1 cellular context compared by ENCODE assay signal in the genomic region with DNA sequence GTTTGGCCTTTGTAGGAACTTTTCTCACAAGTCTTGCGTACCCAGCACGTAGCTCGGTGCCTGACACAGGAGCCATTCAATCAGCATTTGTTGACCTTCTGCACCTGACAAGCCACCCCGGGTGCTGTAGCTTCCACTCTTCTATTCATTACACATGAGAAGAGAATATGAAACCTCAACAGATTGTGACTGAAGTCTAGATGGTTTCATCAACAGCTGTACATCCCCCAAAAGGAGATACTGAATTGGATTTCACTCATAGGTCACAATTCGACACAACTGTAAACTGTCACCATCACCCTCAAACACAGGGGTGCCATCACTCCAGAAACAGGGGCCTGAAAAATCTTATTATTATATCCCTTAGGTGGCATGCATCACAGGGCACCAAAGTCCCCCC.
TF ChIP-seq lines count a peak whose summit lies in the region.

No MANE protein-coding gene starts in this region.

TF ChIP-seq in GM12878, 131 proteins besides CTCF, POLR2A, EP300 and RAD21 (continued from another document):
- TF ChIP-seq RUNX3 (IDR thresholded peaks at IDR 0.05; ENCODE audit: low read length): peak; percentile 19; the same call in 1 of the 2 replicates
- TF ChIP-seq ZNF207 (IDR thresholded peaks at IDR 0.05; ENCODE audit: borderline replicate concordance): no peak
- TF ChIP-seq YY1 (IDR thresholded peaks at IDR 0.05; ENCODE audit: low read depth, low read length): 0 out of 2 replicates have a peak, but pooled peaks have one; percentile 4
- no peak for TF ChIP-seq CREM (IDR thresholded peaks at IDR 0.05; ENCODE audit: low read depth)
- no peak for TF ChIP-seq CHD1 (IDR thresholded peaks at IDR 0.05; ENCODE audit: low read depth, low read length)
- TF ChIP-seq ESRRA (IDR thresholded peaks at IDR 0.05; ENCODE audit: low read length): no peak
- no peak for TF ChIP-seq GATAD2B (conservative IDR thresholded peaks at IDR 0.05; ENCODE audit: low read depth)
- TF ChIP-seq LARP7 (IDR thresholded peaks at IDR 0.05): no peak
- TF ChIP-seq NFIC (IDR thresholded peaks at IDR 0.05; ENCODE audit: low read depth, low read length): no peak
